10 cellular contexts compared by ENCODE assay signal in genomic region chr14:68468437-68469207, GRCh38.
DNase-seq lines count a peak whose midpoint lies in the region; ATAC-seq, FAIRE-seq and TF ChIP-seq lines count a peak whose summit lies in the region.
"Had no signal": no experiment of that assay in that cellular context is flagged by ENCODE, and none has a peak within 500 bp of the region (broad histone marks: within the 10 kb centered on the region; RNA-seq: fewer than 3 reads in every experiment).

No MANE protein-coding gene starts in this region.

- 88 to 95% methylated on average over 5 of the region's 5 CpGs for WGBS in tibial nerve, 2 donors

- no peak for FAIRE-seq in frontal cortex (lab: Jason Lieb, UNC)

- no peaks in the 10 kb centered on the region for H3K27me3 ChIP-seq in CD4-positive, alpha-beta T cell (ENCODE audit: control insufficient read depth, insufficient read depth, low read length)
- H3K27me3 ChIP-seq in osteoblast (ENCODE audit: insufficient read depth, low read length) (no peaks in the 10 kb centered on the region), tibial nerve (no peaks in the 10 kb centered on the region)
- H3K27me3 ChIP-seq: gastroesophageal sphincter had no signal

- no peak overlapping the region for H3K4me2 ChIP-seq in osteoblast (ENCODE audit: insufficient read depth, low read length)

- POLR2A ChIA-PET in CD4-positive, alpha-beta T cell (lab: Charles Lee), result interaction anchor here (0.7 to 2.0 kb wide), 4 partner anchors 11 to 322 kb away, joined by 3 to 7 read pairs (median 5); no protein-coding TSS in a partner anchor

- peak; percentile 64 for ATAC-seq in CD4-positive, alpha-beta T cell (ENCODE audit: poor library complexity)
- peak; percentile 92 for ATAC-seq in central memory CD8-positive, alpha-beta T cell (replicated peaks; ENCODE audit: extremely low read depth, poor library complexity, severe bottlenecking)
- no peak for ATAC-seq in HG02852 (IDR thresholded peaks at IDR 0.05; ENCODE audit: unreplicated experiment)
- ATAC-seq: gastroesophageal sphincter had no signal

- no peak for TF ChIP-seq EP300 in tibial nerve (IDR thresholded peaks at IDR 0.05)

- peak overlapping the region; percentile 17 for H3K27ac Mint-ChIP-seq in CD4-positive, alpha-beta T cell
- H3K27ac Mint-ChIP-seq in central memory CD8-positive, alpha-beta T cell (ENCODE audit: low read depth), result no peak overlapping the region

- H3K4me1 Mint-ChIP-seq in CD4-positive, alpha-beta T cell (ENCODE audit: low read depth), result peaks cover 20% of the 10 kb centered on the region
- H3K4me1 Mint-ChIP-seq in central memory CD8-positive, alpha-beta T cell, result peaks cover 14% of the 10 kb centered on the region

- no peak for TF ChIP-seq CTCF in CD4-positive, alpha-beta T cell (IDR thresholded peaks at IDR 0.05)
- TF ChIP-seq CTCF in osteoblast (IDR thresholded peaks at IDR 0.05; ENCODE audit: extremely low read depth, low read depth, low read length) (no peak), tibial nerve (IDR thresholded peaks at IDR 0.05) (no peak)

- no peak overlapping the region for H3K4me3 ChIP-seq in osteoblast (ENCODE audit: insufficient read depth, low read length)
- no peak overlapping the region for H3K4me3 ChIP-seq in tibial nerve
- H3K4me3 ChIP-seq: gastroesophageal sphincter, SK-N-MC had no signal

- intact Hi-C loops in CD4-positive, alpha-beta T cell (cut with DNase I, micrococcal nuclease), result no loop called here

- H3K27ac ChIP-seq in CD4-positive, alpha-beta T cell (ENCODE audit: low read depth, low read length), result no peak overlapping the region
- H3K27ac ChIP-seq in osteoblast (ENCODE audit: low read depth, low read length) (peak overlapping the region; percentile 1), tibial nerve (no peak overlapping the region)
- H3K27ac ChIP-seq: SK-N-MC had no signal

- H3K4me1 ChIP-seq in osteoblast (ENCODE audit: insufficient read depth, low read length) (peaks cover 42% of the 10 kb centered on the region), tibial nerve (peaks cover 0 to 37% (median 4%) of the 10 kb centered on the region in 4 donors)

- no peak for TF ChIP-seq POLR2A in tibial nerve (IDR thresholded peaks at IDR 0.05)

- H3K79me2 ChIP-seq in osteoblast (ENCODE audit: insufficient read depth, low read length), result no peaks in the 10 kb centered on the region

- H3K27me3 Mint-ChIP-seq in CD4-positive, alpha-beta T cell, result no peaks in the 10 kb centered on the region
- no peaks in the 10 kb centered on the region for H3K27me3 Mint-ChIP-seq in central memory CD8-positive, alpha-beta T cell

- CTCF ChIA-PET in CD4-positive, alpha-beta T cell (lab: Charles Lee), result no interaction called here

- H3K4me3 Mint-ChIP-seq in CD4-positive, alpha-beta T cell, result no peak overlapping the region
- H3K4me3 Mint-ChIP-seq in central memory CD8-positive, alpha-beta T cell, result no peak overlapping the region

- H4K20me1 ChIP-seq in osteoblast (ENCODE audit: insufficient read depth, low read length), result no peaks in the 10 kb centered on the region

- no peaks in the 10 kb centered on the region for H3K9me3 Mint-ChIP-seq in CD4-positive, alpha-beta T cell
- no peaks in the 10 kb centered on the region for H3K9me3 Mint-ChIP-seq in central memory CD8-positive, alpha-beta T cell

- no peak overlapping the region for H2AFZ ChIP-seq in osteoblast (ENCODE audit: low read length)

- H3K9me3 ChIP-seq in CD4-positive, alpha-beta T cell (ENCODE audit: control insufficient read depth, low read length), result no peaks in the 10 kb centered on the region
- H3K9me3 ChIP-seq in osteoblast (ENCODE audit: low read depth, low read length) (no peaks in the 10 kb centered on the region), tibial nerve (no peaks in the 10 kb centered on the region)
- H3K9me3 ChIP-seq: gastroesophageal sphincter had no signal

- no peaks in the 10 kb centered on the region for H3K36me3 ChIP-seq in osteoblast (ENCODE audit: insufficient read depth, low read length)
- H3K36me3 ChIP-seq in tibial nerve, result no peaks in the 10 kb centered on the region
- H3K36me3 ChIP-seq: gastroesophageal sphincter had no signal

- no peaks in the 10 kb centered on the region for H3K36me3 Mint-ChIP-seq in CD4-positive, alpha-beta T cell (ENCODE audit: low read depth)
- H3K36me3 Mint-ChIP-seq in central memory CD8-positive, alpha-beta T cell (ENCODE audit: insufficient read depth), result no peaks in the 10 kb centered on the region

- peak in 3 of 10 experiments; percentile 3 to 15 (median 5) for DNase-seq in CD4-positive, alpha-beta T cell
- DNase-seq in RPMI7951 (ENCODE audit: low read depth) (peak; percentile 95), osteoblast (ENCODE audit: insufficient read length, low spot score, missing footprints) (no peak), tibial nerve (ENCODE audit: low spot score in 2 of 2) (no peak), frontal cortex (ENCODE audit: low spot score in 2 of 2) (no peak), kidney glomerular epithelial cell (lab: John Stamatoyannopoulos, UW) (no peak)
- DNase-seq in central memory CD8-positive, alpha-beta T cell (ENCODE audit: low spot score in 2 of 2), result no peak
